In the genomic region with DNA sequence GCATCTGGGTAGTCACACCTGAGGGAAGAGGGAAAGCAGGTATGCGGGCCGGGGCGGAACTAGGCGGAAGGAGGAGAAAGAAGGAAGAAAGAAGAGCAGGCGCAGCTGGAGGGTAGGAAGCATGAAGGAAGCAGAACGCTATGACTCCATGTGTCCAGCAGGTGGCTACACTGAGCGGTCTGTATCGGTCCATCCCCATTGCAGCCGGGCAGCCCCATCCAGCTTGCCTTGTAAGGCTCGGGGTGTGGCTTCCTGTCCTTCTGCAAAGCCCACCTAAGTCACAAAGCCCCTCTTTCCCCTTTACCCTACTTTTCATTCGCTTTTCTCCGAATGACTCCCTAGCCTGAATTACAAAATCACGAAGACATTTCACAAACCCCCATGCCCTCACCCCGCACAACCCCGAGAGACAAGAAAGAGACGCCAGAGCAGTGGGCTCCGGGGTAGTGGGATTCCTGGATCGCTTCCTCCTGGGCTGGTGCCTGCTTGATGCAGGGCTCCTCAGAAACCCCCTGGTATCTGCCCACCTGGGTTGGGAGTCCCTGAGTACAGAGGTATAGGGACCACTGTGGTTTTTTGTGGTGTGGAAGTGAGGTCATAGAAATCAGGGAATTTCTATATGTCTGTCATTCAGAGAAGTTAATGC, we compare ENCODE assay signal across 8 cellular contexts. TPM values are rescaled to one million over a fixed set of nuclear protein-coding genes. Genes with fewer than 3 reads are reported as not detected.
A peak's percentile ranks its signal among the peaks of the same experiment; 100 is the strongest.
DNase-seq lines count a peak whose midpoint lies in the region; ATAC-seq, FAIRE-seq and TF ChIP-seq lines count a peak whose summit lies in the region.

No MANE protein-coding gene starts in this region.

- ATAC-seq in HG03039 (IDR thresholded peaks at IDR 0.05; ENCODE audit: unreplicated experiment), result peak; percentile 78

- TF ChIP-seq CTCF in 22Rv1 (IDR thresholded peaks at IDR 0.05), result peak; percentile 91

- H3K27ac ChIP-seq in 22Rv1, result no peak overlapping the region

- peak; percentile 97 for FAIRE-seq in GM12891 (lab: Jason Lieb, UNC)

- DNase-seq in GM12891 (ENCODE audit: insufficient read length, low spot score) (peak; percentile 76), NCI-H446 (lab: John Stamatoyannopoulos, UW) (peak; percentile 64 to 70), ecto neural progenitor cell (ENCODE audit: low spot score) (peak; percentile 79), medulla oblongata (ENCODE audit: extremely low spot score) (peak; percentile 63)
- DNase-seq in activated CD4-positive, alpha-beta T cell treated with anti-CD3 and anti-CD28 coated beads, Interleukin-2, amount 50 U/mL, for 4 hours, result peak; percentile 45 to 50
- peak; percentile 23 to 28 for DNase-seq in stimulated activated CD8-positive, alpha-beta memory T cell treated with anti-CD3 and anti-CD28 coated beads, Interleukin-2, amount 100 ng/mL, for 1 hour (ENCODE audit: low read depth in 2 of 2)

- no peak for TF ChIP-seq POLR2A in GM12891 (IDR thresholded peaks at IDR 0.05; ENCODE audit: low read depth, low read length)

TF ChIP-seq in GM12891, 5 proteins besides CTCF, POLR2A, EP300 and RAD21:
- TF ChIP-seq SPI1 (IDR thresholded peaks at IDR 0.05; ENCODE audit: low read depth, low read length), result 0 out of 2 replicates have a peak, but pooled peaks have one; percentile 8
- no peak for TF ChIP-seq POLR2AphosphoS5 (IDR thresholded peaks at IDR 0.05; ENCODE audit: low read depth, low read length)

RNA-seq across cellular contexts. Expression of a gene that starts 39.9 kb away (rescaled TPM):
- polyA plus RNA-seq in GM12891 (2012; ENCODE audit: low read depth, missing spikeins), result 11.7 TPM

RNA-seq across cellular contexts. Expression of a gene that starts 55.0 kb away (rescaled TPM):
- polyA plus RNA-seq in GM12891 (2012; ENCODE audit: low read depth, missing spikeins), result 32.3 TPM

RNA-seq across cellular contexts. Expression of a gene that starts 58.8 kb away (rescaled TPM):
- not detected for polyA plus RNA-seq in GM12891 (2012; ENCODE audit: low read depth, missing spikeins)

Comparison
In these comparisons a context has a peak if more than half of its experiments do, and no peak if none do; other contexts are left out.
1. DNase-seq: peak in every context shown above with its lines; median percentile 79 in ecto neural progenitor cell; 76 in GM12891; 67 in NCI-H446; 63 in medulla oblongata; 48 in activated CD4-positive, alpha-beta T cell treated with anti-CD3 and anti-CD28 coated beads, Interleukin-2, amount 50 U/mL, for 4 hours; 26 in stimulated activated CD8-positive, alpha-beta memory T cell treated with anti-CD3 and anti-CD28 coated beads, Interleukin-2, amount 100 ng/mL, for 1 hour.